8 cellular contexts compared by ENCODE assay signal in the genomic region with DNA sequence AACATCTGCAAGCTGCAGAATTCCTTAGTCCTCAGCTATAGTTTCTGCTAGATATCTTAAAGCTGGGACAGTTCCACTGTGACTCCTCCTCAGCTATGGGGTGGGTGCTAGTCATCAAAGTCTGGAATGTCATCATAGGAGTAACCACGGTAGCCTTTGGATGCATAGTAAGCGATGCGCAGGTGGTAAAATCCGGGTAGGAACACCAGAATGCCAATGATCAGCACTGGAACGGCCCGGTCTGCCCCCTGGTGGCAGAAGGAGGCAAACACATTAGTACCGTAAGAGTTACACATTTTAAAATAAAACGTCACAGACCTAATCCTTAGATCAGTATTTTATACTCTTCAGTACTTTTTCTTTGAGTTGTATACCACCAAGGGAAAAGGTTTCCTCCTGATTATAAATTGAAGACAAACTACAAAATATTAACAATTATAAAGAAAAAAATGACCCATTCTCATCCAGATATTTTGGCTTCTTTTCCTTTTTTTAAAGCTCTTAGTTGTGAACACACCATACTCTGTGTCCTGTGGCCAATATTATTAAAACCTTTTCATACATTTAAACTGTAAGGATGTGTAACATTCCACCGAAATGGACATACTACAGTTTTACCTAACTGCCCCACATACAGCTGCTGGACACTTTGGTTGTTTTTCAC. TPM values are rescaled to one million over a fixed set of nuclear protein-coding genes. Genes with fewer than 3 reads are reported as not detected.
DNase-seq lines count a peak whose midpoint lies in the region; ATAC-seq, FAIRE-seq and TF ChIP-seq lines count a peak whose summit lies in the region.

No MANE protein-coding gene starts in this region.

- no peaks in the 10 kb centered on the region for H3K9me2 ChIP-seq in hepatocyte (replicated peaks; ENCODE audit: insufficient read depth)

- H3K4me3 ChIP-seq in A549 (no peak overlapping the region), ascending aorta (no peak overlapping the region), hepatocyte (no peak overlapping the region), small intestine (ENCODE audit: low read depth in 1 of 2, low read length in 2 of 2) (no peak overlapping the region)

- H3K27ac ChIP-seq in A549, result peak overlapping the region; percentile 11 to 54; a peak in 4 of 6 replicates
- peak overlapping the region in 1 of 2 donors; percentile 49 for H3K27ac ChIP-seq in ascending aorta
- no peak overlapping the region for H3K27ac ChIP-seq in hepatocyte
- no peak overlapping the region for H3K27ac ChIP-seq in small intestine (ENCODE audit: low read depth in 1 of 2, low read length in 1 of 2)

- no peak for FAIRE-seq in A549 (lab: Jason Lieb, UNC)
- no peak for FAIRE-seq in small intestine (lab: Jason Lieb, UNC)

- intact Hi-C loops in ascending aorta (cut with DNase I), result loop anchor here (2.0 kb wide), 1 partner anchor 146 kb away; no protein-coding TSS in a partner anchor

- no peak for TF ChIP-seq EP300 in A549 (IDR thresholded peaks at IDR 0.05)

- H3K27me3 ChIP-seq in ascending aorta (no peaks in the 10 kb centered on the region), hepatocyte (no peaks in the 10 kb centered on the region), small intestine (ENCODE audit: control insufficient read depth in 2 of 2, insufficient read depth in 2 of 2, low read length in 2 of 2) (no peaks in the 10 kb centered on the region)

- DNase-seq in A549 (ENCODE audit: low read depth in 1 of 2, low spot score in 1 of 2) (peak; percentile 81), NCI-H1105 (lab: John Stamatoyannopoulos, UW) (peak; percentile 52), T-helper 9 cell (peak; percentile 78), ascending aorta (ENCODE audit: low spot score in 2 of 2) (peak in 1 of 2 donors; percentile 88), hepatocyte (ENCODE audit: low spot score) (peak; percentile 78), small intestine (peak; percentile 68)

- no peaks in the 10 kb centered on the region for H4K20me1 ChIP-seq in hepatocyte (ENCODE audit: insufficient read depth, poor library complexity, severe bottlenecking)

- CTCF ChIA-PET in A549 (lab: Yijun Ruan, JAX), result interaction anchor here (0.6 to 7.7 kb wide), 96 partner anchors 8 to 920 kb away, joined by 3 to 75 read pairs (median 4); a partner anchor contains a TSS

- H2AFZ ChIP-seq in hepatocyte, result no peak overlapping the region

- POLR2A ChIA-PET in A549 (lab: Yijun Ruan, JAX), result interaction anchor here (0.7 to 1.3 kb wide), 2 partner anchors 11 to 45 kb away, joined by 3 read pairs; no protein-coding TSS in a partner anchor

- WGBS in A549 (ENCODE audit: missing lambda C conversion rate), result 7% methylated on average over 9 of the region's 9 CpGs
- WGBS in hepatocyte (ENCODE audit: low lambda C conversion rate, missing lambda C conversion rate), result 27% methylated on average over 9 of the region's 9 CpGs
- WGBS in small intestine, 3 donors, result 12 to 15% (median 12%) methylated on average over 9 of the region's 9 CpGs

- no peak for TF ChIP-seq POLR2A in A549 (IDR thresholded peaks at IDR 0.05; ENCODE audit: low read length)

- H3K4me1 ChIP-seq in A549 (peaks cover 14% of the 10 kb centered on the region), ascending aorta (peaks cover 0 to 3% of the 10 kb centered on the region in 2 donors), hepatocyte (ENCODE audit: insufficient read depth) (no peaks in the 10 kb centered on the region), small intestine (ENCODE audit: control insufficient read depth in 2 of 2, insufficient read depth in 1 of 2, low read depth in 1 of 2, low read length in 1 of 2) (no peaks in the 10 kb centered on the region)

- H3K9me3 ChIP-seq in A549 (no peaks in the 10 kb centered on the region), ascending aorta (no peaks in the 10 kb centered on the region), hepatocyte (ENCODE audit: low read depth) (no peaks in the 10 kb centered on the region), small intestine (ENCODE audit: control insufficient read depth, low read depth) (no peaks in the 10 kb centered on the region)

- no peaks in the 10 kb centered on the region for H3K79me2 ChIP-seq in hepatocyte

- TF ChIP-seq CTCF in A549 (IDR thresholded peaks at IDR 0.05) (peak; percentile 97), ascending aorta (IDR thresholded peaks at IDR 0.05) (peak; percentile 79 to 88 (median 86)), hepatocyte (IDR thresholded peaks at IDR 0.05; ENCODE audit: poor library complexity) (peak; percentile 87)

- peak; percentile 94 to 95 for TF ChIP-seq RAD21 in A549 (conservative IDR thresholded peaks at IDR 0.05 in 1 of 2, IDR thresholded peaks at IDR 0.05 in 1 of 2)

- H3K4me2 ChIP-seq in A549 (no peak overlapping the region), hepatocyte (no peak overlapping the region)

- ATAC-seq in A549 (peak; percentile 93 to 94), GM18511 (IDR thresholded peaks at IDR 0.05; ENCODE audit: unreplicated experiment) (peak; percentile 64), GM18870 (IDR thresholded peaks at IDR 0.05; ENCODE audit: unreplicated experiment) (no peak)

- H3K36me3 ChIP-seq in ascending aorta (peaks cover 33 to 72% of the 10 kb centered on the region in 2 donors), hepatocyte (replicated peaks; ENCODE audit: insufficient read depth, low read depth) (no peaks in the 10 kb centered on the region), small intestine (ENCODE audit: control insufficient read depth in 2 of 2, insufficient read depth in 2 of 2, low read length in 2 of 2) (peaks cover 8 to 14% of the 10 kb centered on the region in 2 donors)

TF ChIP-seq in A549, 52 proteins besides CTCF, POLR2A, EP300 and RAD21:
- TF ChIP-seq SMC3 (IDR thresholded peaks at IDR 0.05) (peak; percentile 97), HOXB5 (CRISPR knock-in tag; IDR thresholded peaks at IDR 0.05) (peak; percentile 37; the same call in 1 of the 2 replicates), RCOR1 (IDR thresholded peaks at IDR 0.05; ENCODE audit: low read depth, low read length) (no peak), FOSL2 (IDR thresholded peaks at IDR 0.05) (no peak), FOSL2 (CRISPR knock-in tag; IDR thresholded peaks at IDR 0.05) (no peak)

RNA-seq across cellular contexts. Expression of a gene that starts 12.1 kb away (rescaled TPM):
- polyA plus RNA-seq in A549 (2011; rRNA removed) (276 and 284 TPM in 2 replicates), A549 (2017; fragmentation: RNase III; extraction: RNeasy Plus Mini Kit Qiagen cat#74134 plus additional on column Dnase treatment) (99.9 to 106 TPM (median 105 TPM) in 3 replicates), hepatocyte (130 and 136 TPM in 2 replicates), small intestine (10 to 100 TPM; 82.3 to 85.1 (median 83.2) TPM)
- 99.5 and 123 TPM in 2 replicates for polyA plus RNA-seq in A549 (2012; cell fraction: cytosol; rRNA removed)
- 27.3 and 47.4 TPM in 2 replicates for polyA plus RNA-seq in A549 (2012; cell fraction: nucleus; rRNA removed)
- 67.7 and 90.9 TPM in 2 replicates for polyA minus RNA-seq in A549 (2011; rRNA and poly(A)+ RNA removed)
- total RNA-seq in ascending aorta (114 TPM), hepatocyte (116 and 117 TPM in 2 replicates)

RNA-seq across cellular contexts. Expression of a gene that starts 18.9 kb away (rescaled TPM):
- polyA plus RNA-seq in A549 (2011; rRNA removed) (388 and 450 TPM in 2 replicates), A549 (2017; fragmentation: RNase III; extraction: RNeasy Plus Mini Kit Qiagen cat#74134 plus additional on column Dnase treatment) (431 to 445 TPM (median 440 TPM) in 3 replicates), hepatocyte (38.0 and 47.2 TPM in 2 replicates), small intestine (100 to 1,000 TPM in 1 of 3 donors, 10 to 100 TPM in 2; 57.6 to 144 (median 77.8) TPM)
- 552 and 561 TPM in 2 replicates for polyA plus RNA-seq in A549 (2012; cell fraction: cytosol; rRNA removed)
- polyA plus RNA-seq in A549 (2012; cell fraction: nucleus; rRNA removed), result 882 and 940 TPM in 2 replicates
- 260 and 279 TPM in 2 replicates for polyA minus RNA-seq in A549 (2011; rRNA and poly(A)+ RNA removed)
- total RNA-seq in ascending aorta (52.5 TPM), hepatocyte (83.3 and 85.6 TPM in 2 replicates)

RNA-seq across cellular contexts. Expression of a gene that starts 26.0 kb away (rescaled TPM):
- polyA plus RNA-seq in A549 (2011; rRNA removed) (106 and 128 TPM in 2 replicates), A549 (2017; fragmentation: RNase III; extraction: RNeasy Plus Mini Kit Qiagen cat#74134 plus additional on column Dnase treatment) (34.0 to 44.0 TPM (median 37.4 TPM) in 3 replicates), hepatocyte (36.6 and 48.9 TPM in 2 replicates), small intestine (10 to 100 TPM in 1 of 3 donors, 1 to 10 TPM in 2; 2.9 to 13.1 (median 5.1) TPM)
- polyA plus RNA-seq in A549 (2012; cell fraction: cytosol; rRNA removed), result 26.2 and 34.1 TPM in 2 replicates
- polyA plus RNA-seq in A549 (2012; cell fraction: nucleus; rRNA removed), result 13.9 and 27.4 TPM in 2 replicates
- 100 TPM in 2 replicates for polyA minus RNA-seq in A549 (2011; rRNA and poly(A)+ RNA removed)
- total RNA-seq in ascending aorta (41.4 TPM), hepatocyte (27.0 and 32.3 TPM in 2 replicates)

Comparison
In these comparisons a context has a peak if more than half of its experiments do, and no peak if none do; other contexts are left out.
1. H3K27ac ChIP-seq: peak in A549 (2 of 2); none in hepatocyte (single experiment) and small intestine (0 of 2).
2. Peak in every context shown above with its lines, with median percentiles within 50 percentile points of each other: CTCF ChIP-seq.